ENCODE assay signal across 12 cellular contexts in the genomic region with DNA sequence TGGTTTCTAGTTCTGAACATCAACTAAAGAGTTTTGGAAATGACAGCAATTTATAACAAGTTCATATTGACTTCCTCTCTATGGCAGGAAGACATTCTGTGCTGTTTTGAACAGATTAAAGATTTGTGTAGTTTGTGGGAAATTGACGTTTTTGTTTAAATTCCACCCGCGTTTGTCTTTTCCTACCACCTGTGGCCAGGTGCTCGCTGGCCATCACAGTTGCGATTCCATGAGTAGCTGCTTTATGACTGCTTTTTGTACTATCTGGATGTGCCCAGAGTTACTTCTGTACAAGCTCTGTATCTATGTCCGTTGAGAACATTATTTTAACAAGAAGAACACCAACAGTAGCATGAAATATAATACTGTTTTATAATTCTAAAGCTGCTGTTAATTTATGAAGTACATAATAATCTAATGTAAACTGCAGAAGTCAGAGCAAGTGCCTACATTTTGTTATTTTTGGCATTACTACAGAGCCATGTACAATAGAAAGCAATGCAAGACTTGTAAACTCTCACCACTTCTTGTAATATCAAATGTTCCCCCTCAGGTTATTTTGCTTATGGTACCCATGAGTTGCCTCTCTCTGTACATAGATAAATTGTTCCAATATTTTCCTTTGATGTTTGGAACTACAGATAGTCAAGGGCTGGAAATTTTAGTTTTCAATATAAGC. TPM values are rescaled to one million over a fixed set of nuclear protein-coding genes. Genes with fewer than 3 reads are reported as not detected.
A peak's percentile ranks its signal among the peaks of the same experiment; 100 is the strongest.
DNase-seq lines count a peak whose midpoint lies in the region; ATAC-seq and TF ChIP-seq lines count a peak whose summit lies in the region.
"Had no signal": no experiment of that assay in that cellular context is flagged by ENCODE, and none has a peak within 500 bp of the region (broad histone marks: within the 10 kb centered on the region; RNA-seq: fewer than 3 reads in every experiment).

No MANE protein-coding gene starts in this region.

- no peaks in the 10 kb centered on the region for H3K4me1 ChIP-seq in breast epithelium
- no peaks in the 10 kb centered on the region for H3K4me1 ChIP-seq in endodermal cell (ENCODE audit: control insufficient read depth, insufficient read depth, low read length)
- H3K4me1 ChIP-seq in H9 (ENCODE audit: insufficient read depth, low read length): no peaks in the 10 kb centered on the region
- H3K4me1 ChIP-seq in neuronal stem cell (ENCODE audit: control insufficient read depth in 2 of 2, insufficient read depth in 1 of 2, low read depth in 1 of 2, low read length in 2 of 2): peaks cover 0 to 2% of the 10 kb centered on the region in 2 donors

- no peak overlapping the region for H2BK20ac ChIP-seq in H9 (ENCODE audit: low read depth, low read length, poor library complexity, severe bottlenecking)

- H3K18ac ChIP-seq in H9 (ENCODE audit: insufficient read length, low read depth, low read length): no peak overlapping the region
- H3K18ac ChIP-seq in neuronal stem cell (ENCODE audit: low read length): no peak overlapping the region

- H2AFZ ChIP-seq in H9 (ENCODE audit: low read length): no peak overlapping the region
- H2AFZ ChIP-seq in neuronal stem cell (ENCODE audit: low read length): no peak overlapping the region

- H3K9ac ChIP-seq in endodermal cell (ENCODE audit: extremely low read depth, low read length, poor library complexity, severe bottlenecking) (no peak overlapping the region), H9 (ENCODE audit: extremely low read depth, insufficient read length, low read length) (no peak overlapping the region), neuronal stem cell (ENCODE audit: low read depth, low read length, poor library complexity) (no peak overlapping the region)

- no peak overlapping the region for H3K4me3 Mint-ChIP-seq in MCF 10A (ENCODE audit: unreplicated experiment)
- no peak overlapping the region for H3K4me3 Mint-ChIP-seq in endodermal cell
- no peak overlapping the region for H3K4me3 Mint-ChIP-seq in type B pancreatic cell
- H3K4me3 Mint-ChIP-seq in H9: no peak overlapping the region

- H2BK15ac ChIP-seq in H9 (ENCODE audit: low read depth, low read length): no peak overlapping the region
- no peak overlapping the region for H2BK15ac ChIP-seq in neuronal stem cell (ENCODE audit: low read length)

- H3K36me3 ChIP-seq in breast epithelium (no peaks in the 10 kb centered on the region), endodermal cell (ENCODE audit: control insufficient read depth, insufficient read depth, low read length) (peaks cover 34% of the 10 kb centered on the region), neuronal stem cell (replicated peaks in 1 of 2; ENCODE audit: control insufficient read depth in 2 of 2, insufficient read depth in 2 of 2, low read length in 2 of 2) (peaks cover 8 to 41% of the 10 kb centered on the region in 2 donors)

- BruUV-seq in MCF 10A (replicated peaks; lab: Mats Ljungman, UMichigan): no TSS peak

- no peak overlapping the region for H3K27ac ChIP-seq in breast epithelium
- no peak overlapping the region for H3K27ac ChIP-seq in endodermal cell (ENCODE audit: low read depth, low read length)
- H3K27ac ChIP-seq in H9 (ENCODE audit: insufficient read length, low read depth, low read length): no peak overlapping the region
- H3K27ac ChIP-seq in neuronal stem cell (replicated peaks; ENCODE audit: low read length): no peak overlapping the region
- H3K27ac ChIP-seq: RWPE1 had no signal

- H3K9me3 ChIP-seq in breast epithelium: no peaks in the 10 kb centered on the region
- no peaks in the 10 kb centered on the region for H3K9me3 ChIP-seq in endodermal cell (ENCODE audit: control insufficient read depth, low read length)
- H3K9me3 ChIP-seq in H9 (ENCODE audit: control insufficient read depth, low read depth, low read length): no peaks in the 10 kb centered on the region
- H3K9me3 ChIP-seq in neuronal stem cell (replicated peaks in 1 of 2; ENCODE audit: control insufficient read depth in 2 of 2, insufficient read depth in 1 of 2, low read depth in 1 of 2, low read length in 2 of 2): no peaks in the 10 kb centered on the region

- H2BK5ac ChIP-seq in H9 (ENCODE audit: insufficient read length, low read length) (no peak overlapping the region), neuronal stem cell (ENCODE audit: low read length) (no peak overlapping the region)

- H3K27ac Mint-ChIP-seq in MCF 10A (ENCODE audit: low read depth, unreplicated experiment): no peak overlapping the region
- H3K27ac Mint-ChIP-seq in endodermal cell: no peak overlapping the region
- H3K27ac Mint-ChIP-seq in type B pancreatic cell: peak overlapping the region; percentile 44
- no peak overlapping the region for H3K27ac Mint-ChIP-seq in H9

- H3K9me3 Mint-ChIP-seq in MCF 10A (ENCODE audit: unreplicated experiment): no peaks in the 10 kb centered on the region
- no peaks in the 10 kb centered on the region for H3K9me3 Mint-ChIP-seq in endodermal cell
- H3K9me3 Mint-ChIP-seq in type B pancreatic cell: no peaks in the 10 kb centered on the region
- no peaks in the 10 kb centered on the region for H3K9me3 Mint-ChIP-seq in H9

- no peaks in the 10 kb centered on the region for H3K79me1 ChIP-seq in H9 (ENCODE audit: insufficient read depth, low read depth, low read length, poor library complexity, severe bottlenecking)
- no peaks in the 10 kb centered on the region for H3K79me1 ChIP-seq in neuronal stem cell (ENCODE audit: low read depth, low read length)

- no peak overlapping the region for H4K5ac ChIP-seq in H9 (ENCODE audit: insufficient read length, low read depth, low read length)

- TF ChIP-seq CTCF in MCF 10A (IDR thresholded peaks at IDR 0.05; ENCODE audit: unreplicated experiment) (no peak), breast epithelium (IDR thresholded peaks at IDR 0.05) (no peak), endodermal cell (conservative IDR thresholded peaks at IDR 0.05) (no peak), type B pancreatic cell (conservative IDR thresholded peaks at IDR 0.05) (no peak), H9 (conservative IDR thresholded peaks at IDR 0.05) (no peak)

- H2BK12ac ChIP-seq in H9 (ENCODE audit: insufficient read length, low read depth, low read length) (no peak overlapping the region), neuronal stem cell (ENCODE audit: low read length) (no peak overlapping the region)

- H3T11ph ChIP-seq in H9 (ENCODE audit: low read length): no peak overlapping the region

- H3K4me3 ChIP-seq in breast epithelium: no peak overlapping the region
- no peak overlapping the region for H3K4me3 ChIP-seq in endodermal cell (ENCODE audit: low read length)
- H3K4me3 ChIP-seq in neuronal stem cell (ENCODE audit: low read length in 2 of 2): no peak overlapping the region

- CTCF ChIA-PET in MCF 10A (lab: Yijun Ruan, JAX): interaction anchor here (0.6 to 1.0 kb wide), 2 partner anchors 18 to 1304 kb away, joined by 4 read pairs; no protein-coding TSS in a partner anchor

- H2AK5ac ChIP-seq in H9 (ENCODE audit: insufficient read length, low read length) (no peak overlapping the region), neuronal stem cell (ENCODE audit: low read depth, low read length) (no peak overlapping the region)

- WGBS in endodermal cell (ENCODE audit: insufficient coverage in 1 of 2, insufficient read length in 1 of 2), 2 experiments: 92 to 100% methylated on average over 3 to 6 of the region's 6 CpGs
- no CpG with 5 or more reads among the region's 6 CpGs for WGBS in H9 (ENCODE audit: extremely low coverage, insufficient read length, low lambda C conversion rate)
- no CpG with 5 or more reads among the region's 6 CpGs for WGBS in neuronal stem cell (ENCODE audit: extremely low coverage in 2 of 2, insufficient read length in 2 of 2, insufficient replicate concordance in 1 of 2), 2 donors

- H3K23me2 ChIP-seq in H9 (ENCODE audit: insufficient read length, low read depth, low read length, poor library complexity, severe bottlenecking): no peaks in the 10 kb centered on the region

- no peak overlapping the region for H3K4me2 ChIP-seq in H9 (ENCODE audit: insufficient read depth, insufficient read length, low read length)
- no peak overlapping the region for H3K4me2 ChIP-seq in neuronal stem cell (ENCODE audit: insufficient read depth, low read length, poor library complexity, severe bottlenecking)

- H3K27me3 Mint-ChIP-seq in MCF 10A (ENCODE audit: insufficient read depth, unreplicated experiment) (no peaks in the 10 kb centered on the region), endodermal cell (ENCODE audit: insufficient read depth) (no peaks in the 10 kb centered on the region), type B pancreatic cell (no peaks in the 10 kb centered on the region), H9 (ENCODE audit: low read depth) (no peaks in the 10 kb centered on the region)

- peaks cover 18% of the 10 kb centered on the region for H3K36me3 Mint-ChIP-seq in MCF 10A (ENCODE audit: insufficient read depth, unreplicated experiment)
- peaks cover 20% of the 10 kb centered on the region for H3K36me3 Mint-ChIP-seq in endodermal cell (ENCODE audit: low read depth)
- peaks cover 18% of the 10 kb centered on the region for H3K36me3 Mint-ChIP-seq in type B pancreatic cell
- H3K36me3 Mint-ChIP-seq in H9 (ENCODE audit: insufficient read depth in 1 of 3, low read depth in 3 of 3): peaks cover 0 to 21% (median 3%) of the 10 kb centered on the region in 3 experiments; a peak in 4 of 7 replicates

- no peaks in the 10 kb centered on the region for H3K27me3 ChIP-seq in breast epithelium
- H3K27me3 ChIP-seq in endodermal cell (ENCODE audit: control insufficient read depth, insufficient read depth, low read length, poor library complexity, severe bottlenecking): no peaks in the 10 kb centered on the region
- H3K27me3 ChIP-seq in H9 (ENCODE audit: insufficient read depth, low read length): no peaks in the 10 kb centered on the region
- H3K27me3 ChIP-seq in neuronal stem cell (ENCODE audit: control insufficient read depth in 3 of 3, insufficient read depth in 3 of 3, low read depth in 1 of 3, low read length in 3 of 3): no peaks in the 10 kb centered on the region

- H3K23ac ChIP-seq in H9 (ENCODE audit: insufficient read length, low read depth, low read length) (no peak overlapping the region), neuronal stem cell (ENCODE audit: low read depth, low read length, poor library complexity) (no peak overlapping the region)

- ATAC-seq in GM19351 (IDR thresholded peaks at IDR 0.05; ENCODE audit: unreplicated experiment): no peak

- H2BK120ac ChIP-seq in H9 (ENCODE audit: low read depth, low read length, poor library complexity, severe bottlenecking): no peak overlapping the region
- no peak overlapping the region for H2BK120ac ChIP-seq in neuronal stem cell (ENCODE audit: low read depth, low read length)

- H3K4ac ChIP-seq in H9 (ENCODE audit: low read depth, low read length) (no peak overlapping the region), neuronal stem cell (ENCODE audit: low read length) (no peak overlapping the region)

- no peak overlapping the region for H3K14ac ChIP-seq in H9 (ENCODE audit: insufficient read depth, low read length)
- H3K14ac ChIP-seq in neuronal stem cell (ENCODE audit: low read length): no peak overlapping the region

- H3K79me2 ChIP-seq in H9 (ENCODE audit: insufficient read depth, low read length): no peaks in the 10 kb centered on the region

- POLR2A ChIA-PET in MCF 10A (lab: Yijun Ruan, JAX): interaction anchor here (0.6 to 2.3 kb wide), 3 partner anchors 16 to 32 kb away, joined by 3 to 10 read pairs (median 4); no protein-coding TSS in a partner anchor

- H3K4me1 Mint-ChIP-seq in MCF 10A (ENCODE audit: insufficient read depth, unreplicated experiment): peaks cover 10% of the 10 kb centered on the region
- no peaks in the 10 kb centered on the region for H3K4me1 Mint-ChIP-seq in endodermal cell
- no peaks in the 10 kb centered on the region for H3K4me1 Mint-ChIP-seq in type B pancreatic cell (ENCODE audit: unreplicated experiment)
- H3K4me1 Mint-ChIP-seq in H9: peaks cover 0 to 3% of the 10 kb centered on the region in 2 experiments; a peak in 3 of 4 replicates

- no peaks in the 10 kb centered on the region for H4K20me1 ChIP-seq in H9 (ENCODE audit: control insufficient read depth, insufficient read depth, insufficient read length)

- peak; percentile 30 for DNase-seq in MCF 10A (ENCODE audit: unreplicated experiment)
- DNase-seq in breast epithelium (ENCODE audit: low spot score in 2 of 2): no peak
- peak; percentile 17 for DNase-seq in RPMI7951 (ENCODE audit: low read depth)
- DNase-seq in endodermal cell: peak; percentile 13
- DNase-seq in type B pancreatic cell (ENCODE audit: extremely low spot score, unreplicated experiment): no peak
- no peak for DNase-seq in H9
- DNase-seq in neuronal stem cell (ENCODE audit: low spot score): no peak
- DNase-seq: HCEC 1CT, NCI-H1105, NCI-H1694 had no signal

- H4K91ac ChIP-seq in H9 (ENCODE audit: insufficient read length, low read depth, low read length): no peak overlapping the region
- no peak overlapping the region for H4K91ac ChIP-seq in neuronal stem cell (ENCODE audit: low read depth, low read length, poor library complexity)

- no peak overlapping the region for H4K8ac ChIP-seq in H9 (replicated peaks; ENCODE audit: insufficient read length, low read depth, low read length)
- no peak overlapping the region for H4K8ac ChIP-seq in neuronal stem cell (ENCODE audit: low read depth, low read length)

- H3K56ac ChIP-seq in H9 (ENCODE audit: insufficient read length, low read depth, low read length): no peak overlapping the region

- intact Hi-C loops in MCF 10A (cut with micrococcal nuclease): no loop called here
- intact Hi-C loops in breast epithelium (cut with DNase I; ENCODE audit: low total_unique reads): no loop called here

- no peak for TF ChIP-seq POLR2A in breast epithelium (IDR thresholded peaks at IDR 0.05)

RNA-seq across cellular contexts. Expression of a gene that starts 33.5 kb away (rescaled TPM):
- total RNA-seq in MCF 10A (2022) (10.7 and 15.6 TPM in 2 replicates), breast epithelium (10 to 100 TPM in 2 of 3 donors, 1 to 10 TPM in 1; 9.9 to 20.5 (median 15.1) TPM), endodermal cell (10 to 100 TPM; 11.4 to 15.2 TPM), type B pancreatic cell (ENCODE audit: low replicate concordance) (13.5 and 14.8 TPM in 2 replicates), H9 (2021) (30.5 and 31.4 TPM in 2 replicates)
- total RNA-seq in RPMI7951 (2014; rRNA removed; shearing (Covaris generic)): 16.8 and 20.7 TPM in 2 replicates
- 11.3 TPM for polyA plus RNA-seq in endodermal cell (2013, experiment 1 of 2)
- polyA plus RNA-seq in endodermal cell (2013, experiment 2 of 2): 11.1 TPM
- polyA plus RNA-seq in neuronal stem cell (2013, experiment 1 of 2): 8.2 TPM
- 7.9 TPM for polyA plus RNA-seq in neuronal stem cell (2013, experiment 2 of 2)

Comparison
In these comparisons a context has a peak if more than half of its experiments do, and no peak if none do; other contexts are left out.
1. DNase-seq: peak in MCF 10A (single experiment), RPMI7951 (single experiment) and endodermal cell (single experiment); none in breast epithelium (0 of 2), type B pancreatic cell (single experiment), H9 (single experiment) and neuronal stem cell (single experiment).